18 cellular contexts compared by ENCODE assay signal in genomic region chr2:46945671-46946070, GRCh38. TPM values are rescaled to one million over a fixed set of nuclear protein-coding genes. Genes with fewer than 3 reads are reported as not detected.
DNase-seq lines count a peak whose midpoint lies in the region; ATAC-seq and TF ChIP-seq lines count a peak whose summit lies in the region.
"Had no signal": no experiment of that assay in that cellular context is flagged by ENCODE, and none has a peak within 500 bp of the region (broad histone marks: within the 10 kb centered on the region; RNA-seq: fewer than 3 reads in every experiment).

No MANE protein-coding gene starts in this region.

- H3K27me3 Mint-ChIP-seq in CD4-positive, alpha-beta T cell: no peaks in the 10 kb centered on the region
- H3K27me3 Mint-ChIP-seq in IgD-negative memory B cell (no peaks in the 10 kb centered on the region), naive B cell (no peaks in the 10 kb centered on the region)
- no peaks in the 10 kb centered on the region for H3K27me3 Mint-ChIP-seq in activated CD4-positive, alpha-beta memory T cell treated with anti-CD3 and anti-CD28 coated beads, Interleukin-2, amount 10 ng/mL, durations not matched to agents 7 days and 5 days

- H3K27me3 ChIP-seq in CD4-positive, alpha-beta T cell (ENCODE audit: control insufficient read depth, insufficient read depth, low read length): no peaks in the 10 kb centered on the region
- H3K27me3 ChIP-seq in heart right ventricle: no peaks in the 10 kb centered on the region
- H3K27me3 ChIP-seq: BE2C, heart left ventricle had no signal

- H3K4me1 ChIP-seq in heart right ventricle: peaks cover 0 to 39% (median 14%) of the 10 kb centered on the region in 9 donors

- peak overlapping the region; percentile 58 for H3K4me3 Mint-ChIP-seq in CD4-positive, alpha-beta T cell
- H3K4me3 Mint-ChIP-seq in IgD-negative memory B cell (peak overlapping the region in 3 of 4 donors; percentile 42 to 66 (median 60)), naive B cell (peak overlapping the region; percentile 41 to 100 (median 79))
- H3K4me3 Mint-ChIP-seq in activated CD4-positive, alpha-beta memory T cell treated with anti-CD3 and anti-CD28 coated beads, Interleukin-2, amount 10 ng/mL, durations not matched to agents 7 days and 5 days: no peak overlapping the region
- H3K4me3 Mint-ChIP-seq: type B pancreatic cell had no signal

- H3K27ac Mint-ChIP-seq in CD4-positive, alpha-beta T cell: peak overlapping the region; percentile 98
- H3K27ac Mint-ChIP-seq in IgD-negative memory B cell: peak overlapping the region; percentile 67 to 98 (median 74)
- H3K27ac Mint-ChIP-seq in activated CD4-positive, alpha-beta memory T cell treated with anti-CD3 and anti-CD28 coated beads, Interleukin-2, amount 10 ng/mL, durations not matched to agents 7 days and 5 days: peak overlapping the region; percentile 10
- H3K27ac Mint-ChIP-seq in naive B cell: peak overlapping the region; percentile 78 to 99 (median 98)
- H3K27ac Mint-ChIP-seq: type B pancreatic cell had no signal

- no peak for ATAC-seq in CD4-positive, alpha-beta T cell (ENCODE audit: poor library complexity)
- ATAC-seq in naive B cell (ENCODE audit: low read depth in 2 of 2): no peak
- ATAC-seq in heart right ventricle: no peak
- ATAC-seq: heart left ventricle had no signal

- no peaks in the 10 kb centered on the region for H3K9me3 ChIP-seq in CD4-positive, alpha-beta T cell (ENCODE audit: control insufficient read depth, low read length)
- H3K9me3 ChIP-seq in heart right ventricle: no peaks in the 10 kb centered on the region
- H3K9me3 ChIP-seq: BE2C, heart left ventricle, prostate gland had no signal

- no peaks in the 10 kb centered on the region for H3K9me3 Mint-ChIP-seq in CD4-positive, alpha-beta T cell
- H3K9me3 Mint-ChIP-seq in IgD-negative memory B cell (no peaks in the 10 kb centered on the region), naive B cell (no peaks in the 10 kb centered on the region)
- H3K9me3 Mint-ChIP-seq in activated CD4-positive, alpha-beta memory T cell treated with anti-CD3 and anti-CD28 coated beads, Interleukin-2, amount 10 ng/mL, durations not matched to agents 7 days and 5 days: no peaks in the 10 kb centered on the region
- H3K9me3 Mint-ChIP-seq: type B pancreatic cell had no signal

- H3K27ac ChIP-seq in CD4-positive, alpha-beta T cell (ENCODE audit: low read depth, low read length): no peak overlapping the region
- no peak overlapping the region for H3K27ac ChIP-seq in heart right ventricle
- H3K27ac ChIP-seq: heart left ventricle, prostate gland had no signal

- H3K4me3 ChIP-seq in heart right ventricle: no peak overlapping the region
- H3K4me3 ChIP-seq: heart left ventricle, prostate gland had no signal

- peaks cover 71% of the 10 kb centered on the region for H3K4me1 Mint-ChIP-seq in CD4-positive, alpha-beta T cell (ENCODE audit: low read depth)
- H3K4me1 Mint-ChIP-seq in IgD-negative memory B cell: peaks cover 48 to 54% (median 53%) of the 10 kb centered on the region in 3 donors
- H3K4me1 Mint-ChIP-seq in activated CD4-positive, alpha-beta memory T cell treated with anti-CD3 and anti-CD28 coated beads, Interleukin-2, amount 10 ng/mL, durations not matched to agents 7 days and 5 days: peaks cover 53% of the 10 kb centered on the region
- peaks cover 49 to 87% (median 77%) of the 10 kb centered on the region in 3 donors for H3K4me1 Mint-ChIP-seq in naive B cell

- POLR2A ChIA-PET in CD4-positive, alpha-beta T cell (lab: Charles Lee): no interaction called here
- POLR2A ChIA-PET in activated CD4-positive, alpha-beta memory T cell treated with anti-CD3 and anti-CD28 coated beads, Interleukin-2, amount 10 ng/mL, durations not matched to agents 7 days and 5 days (lab: Charles Lee): interaction anchor here (2.4 kb wide), 1 partner anchor 10 kb away, joined by 6 read pairs; no protein-coding TSS in a partner anchor
- POLR2A ChIA-PET in GM10248 (lab: Yijun Ruan, JAX): no interaction called here

- peaks cover 0 to 23% (median 0%) of the 10 kb centered on the region in 9 donors for H3K36me3 ChIP-seq in heart right ventricle
- H3K36me3 ChIP-seq: BE2C, prostate gland had no signal

- no peak for DNase-seq in CD4-positive, alpha-beta T cell
- no peak for DNase-seq in activated CD4-positive, alpha-beta memory T cell treated with anti-CD3 and anti-CD28 coated beads, Interleukin-2, amount 10 ng/mL, durations not matched to agents 7 days and 5 days
- DNase-seq in naive B cell (no peak), SW480 (ENCODE audit: low spot score) (no peak), heart right ventricle (no peak), GM10248 (ENCODE audit: extremely low spot score) (no peak)
- DNase-seq: activated CD8-positive, alpha-beta memory T cell treated with anti-CD3 and anti-CD28 coated beads, Interleukin-2, amount 50 U/mL, for 48 hours; amygdala; BE2C; central memory CD4-positive, alpha-beta T cell; heart left ventricle; Karpas-422; NCI-H1417; NCI-H2171 treated with DMSO at 0.1 percent for 48 hours; small intestine had no signal

- intact Hi-C loops in CD4-positive, alpha-beta T cell (cut with DNase I, micrococcal nuclease): no loop called here
- intact Hi-C loops in heart right ventricle (cut with DNase I): no loop called here

- no peak for TF ChIP-seq CTCF in CD4-positive, alpha-beta T cell (IDR thresholded peaks at IDR 0.05)
- TF ChIP-seq CTCF in heart right ventricle (IDR thresholded peaks at IDR 0.05) (no peak), GM10248 (IDR thresholded peaks at IDR 0.05; ENCODE audit: control extremely low read depth, extremely low read depth, low read depth, missing control alignments) (no peak)

- CTCF ChIA-PET in CD4-positive, alpha-beta T cell (lab: Charles Lee): interaction anchor here (2.5 kb wide), 1 partner anchor 27 kb away, joined by 7 read pairs; no protein-coding TSS in a partner anchor
- CTCF ChIA-PET in activated CD4-positive, alpha-beta memory T cell treated with anti-CD3 and anti-CD28 coated beads, Interleukin-2, amount 10 ng/mL, durations not matched to agents 7 days and 5 days (lab: Charles Lee): no interaction called here
- CTCF ChIA-PET in GM10248 (lab: Yijun Ruan, JAX): interaction anchor here (0.7 to 2.3 kb wide), 3 partner anchors 327 to 390 kb away, joined by 3 to 10 read pairs (median 3); no protein-coding TSS in a partner anchor

- H3K36me3 Mint-ChIP-seq in CD4-positive, alpha-beta T cell (ENCODE audit: low read depth): peaks cover 43% of the 10 kb centered on the region
- H3K36me3 Mint-ChIP-seq in IgD-negative memory B cell: peaks cover 7% of the 10 kb centered on the region
- peaks cover 56% of the 10 kb centered on the region for H3K36me3 Mint-ChIP-seq in activated CD4-positive, alpha-beta memory T cell treated with anti-CD3 and anti-CD28 coated beads, Interleukin-2, amount 10 ng/mL, durations not matched to agents 7 days and 5 days (ENCODE audit: low read depth)
- peaks cover 5 to 11% of the 10 kb centered on the region in 2 donors for H3K36me3 Mint-ChIP-seq in naive B cell
- H3K36me3 Mint-ChIP-seq: type B pancreatic cell had no signal

- 93 to 95% methylated on average over 7 of the region's 7 CpGs for WGBS in heart right ventricle, 2 donors

RNA-seq across cellular contexts. Expression of gene TTC7A, which starts 4.6 kb away (rescaled TPM):
- total RNA-seq in CD4-positive, alpha-beta T cell: 10 to 100 TPM; 40.3 to 40.6 TPM
- polyA plus RNA-seq in IgD-negative memory B cell (46.9 TPM), naive B cell (ENCODE audit: low read depth in 6 of 6) (10 to 100 TPM; 27.7 to 77.8 (median 34.1) TPM), heart right ventricle (10 to 100 TPM in 1 of 2 donors, 1 to 10 TPM in 1; 6.0 to 11.0 TPM)
- 10 to 100 TPM; 59.3 to 62.0 TPM for total RNA-seq in activated CD4-positive, alpha-beta memory T cell treated with anti-CD3 and anti-CD28 coated beads, Interleukin-2, amount 10 ng/mL, durations not matched to agents 7 days and 5 days
- total RNA-seq in heart right ventricle: 10 to 100 TPM in 2 of 10 donors, 1 to 10 TPM in 8; 4.8 to 11.4 (median 6.7) TPM

RNA-seq across cellular contexts. Expression of gene MCFD2, which starts 30.1 kb away (rescaled TPM):
- total RNA-seq in CD4-positive, alpha-beta T cell: 10 to 100 TPM; 29.1 to 29.7 TPM
- polyA plus RNA-seq in IgD-negative memory B cell (25.2 TPM), naive B cell (ENCODE audit: low read depth in 6 of 6) (10 to 100 TPM; 26.3 to 43.3 (median 33.1) TPM), heart right ventricle (10 to 100 TPM; 13.2 to 53.4 TPM)
- 10 to 100 TPM; 48.4 to 48.8 TPM for total RNA-seq in activated CD4-positive, alpha-beta memory T cell treated with anti-CD3 and anti-CD28 coated beads, Interleukin-2, amount 10 ng/mL, durations not matched to agents 7 days and 5 days
- 10 to 100 TPM; 47.8 to 88.4 (median 54.0) TPM for total RNA-seq in heart right ventricle

Comparison
In these comparisons a context has a peak if more than half of its experiments do, and no peak if none do; other contexts are left out.
1. H3K27ac Mint-ChIP-seq: peak in every context shown above with its lines; median percentile 98 in CD4-positive, alpha-beta T cell; 98 in naive B cell; 74 in IgD-negative memory B cell; 10 in activated CD4-positive, alpha-beta memory T cell treated with anti-CD3 and anti-CD28 coated beads, Interleukin-2, amount 10 ng/mL, durations not matched to agents 7 days and 5 days.